In genomic region chr20:34989670-34990069, GRCh38 we compare ENCODE assay signal across 1 cellular context.
TF ChIP-seq lines count a peak whose summit lies in the region.

No MANE protein-coding gene starts in this region.

TF ChIP-seq in HepG2, 621 proteins besides CTCF, POLR2A, EP300 and RAD21:
- TF ChIP-seq AGO1 (IDR thresholded peaks at IDR 0.05; ENCODE audit: low read depth, low read length, poor library complexity, severe bottlenecking), result peak; percentile 75
- TF ChIP-seq THRA (CRISPR knock-in tag; IDR thresholded peaks at IDR 0.05; ENCODE audit: borderline replicate concordance), result no peak
- TF ChIP-seq ATAD3A (CRISPR knock-in tag; IDR thresholded peaks at IDR 0.05), result no peak
- TF ChIP-seq AGO2 (optimal IDR thresholded peaks at IDR 0.05; ENCODE audit: low read depth, low read length), result peak; percentile 60
- TF ChIP-seq ZNF260 (CRISPR knock-in tag; IDR thresholded peaks at IDR 0.05; ENCODE audit: borderline replicate concordance, low read depth), result no peak
- TF ChIP-seq RORA (CRISPR knock-in tag; IDR thresholded peaks at IDR 0.05), result no peak
- TF ChIP-seq SRSF1 (optimal IDR thresholded peaks at IDR 0.05; ENCODE audit: low read depth, low read length), result peak; percentile 41
- TF ChIP-seq MTF2 (CRISPR knock-in tag; IDR thresholded peaks at IDR 0.05; ENCODE audit: borderline replicate concordance), result no peak
- 0 out of 2 replicates have a peak, but pooled peaks have one; percentile 24 for TF ChIP-seq NR0B2 (CRISPR knock-in tag; IDR thresholded peaks at IDR 0.05)
- no peak for TF ChIP-seq NFAT5 (CRISPR knock-in tag; IDR thresholded peaks at IDR 0.05)
- TF ChIP-seq PRDM10 (CRISPR knock-in tag; IDR thresholded peaks at IDR 0.05; ENCODE audit: low read depth), result no peak
- TF ChIP-seq NRL (CRISPR knock-in tag; IDR thresholded peaks at IDR 0.05; ENCODE audit: borderline replicate concordance), result 0 out of 2 replicates have a peak, but pooled peaks have one; percentile 28
- 0 out of 2 replicates have a peak, but pooled peaks have one; percentile 38 for TF ChIP-seq ZNF546 (CRISPR knock-in tag; conservative IDR thresholded peaks at IDR 0.05)
- 0 out of 2 replicates have a peak, but pooled peaks have one; percentile 44 for TF ChIP-seq ZNF333 (CRISPR knock-in tag; IDR thresholded peaks at IDR 0.05; ENCODE audit: borderline replicate concordance)
- TF ChIP-seq MIER2 (CRISPR knock-in tag; IDR thresholded peaks at IDR 0.05), result no peak
- no peak for TF ChIP-seq TSC22D2 (CRISPR knock-in tag; IDR thresholded peaks at IDR 0.05; ENCODE audit: borderline replicate concordance)
- no peak for TF ChIP-seq PHF21A (CRISPR knock-in tag; IDR thresholded peaks at IDR 0.05)
- no peak for TF ChIP-seq RARG (CRISPR knock-in tag; IDR thresholded peaks at IDR 0.05; ENCODE audit: low read depth)
- peak; percentile 44; the same call in 1 of the 2 replicates for TF ChIP-seq KDM5B (CRISPR knock-in tag; IDR thresholded peaks at IDR 0.05; ENCODE audit: borderline replicate concordance)
- TF ChIP-seq ZNF331 (CRISPR knock-in tag; IDR thresholded peaks at IDR 0.05), result no peak
- TF ChIP-seq RBM22 (optimal IDR thresholded peaks at IDR 0.05; ENCODE audit: low read length), result no peak
- no peak for TF ChIP-seq EED (CRISPR knock-in tag; IDR thresholded peaks at IDR 0.05)
- no peak for TF ChIP-seq HOXA3 (CRISPR knock-in tag; IDR thresholded peaks at IDR 0.05)
- no peak for TF ChIP-seq ZNF276 (CRISPR knock-in tag; IDR thresholded peaks at IDR 0.05; ENCODE audit: low read depth)
- no peak for TF ChIP-seq FOXA1 (IDR thresholded peaks at IDR 0.05)
- TF ChIP-seq FOXA1 (CRISPR knock-in tag; IDR thresholded peaks at IDR 0.05), result no peak
